In the genomic region with DNA sequence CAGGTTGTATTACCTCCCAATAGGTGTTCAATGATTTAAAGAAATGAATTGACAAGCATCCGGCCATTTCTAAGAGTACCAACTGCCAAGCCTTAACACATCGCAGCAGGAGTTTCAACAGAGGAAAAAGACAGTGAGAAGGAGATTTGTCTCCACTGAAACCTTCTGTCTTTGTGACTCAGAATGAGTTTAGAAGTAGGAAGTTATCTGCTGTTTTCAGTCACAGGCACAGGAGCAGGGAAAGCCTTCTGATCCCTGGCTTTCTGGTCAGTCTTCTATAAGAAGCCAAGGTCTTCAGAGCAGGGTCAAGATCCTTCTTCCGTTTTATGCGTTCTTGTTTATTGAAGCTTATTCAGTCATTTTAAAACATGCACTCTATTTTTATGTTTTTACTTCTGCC, we compare ENCODE assay signal across 18 cellular contexts.
"Had no signal": no experiment of that assay in that cellular context is flagged by ENCODE, and none has a peak within 500 bp of the region (broad histone marks: within the 10 kb centered on the region; RNA-seq: fewer than 3 reads in every experiment).

No MANE protein-coding gene starts in this region.

- H3K4me1 ChIP-seq: thyroid gland had no signal

- DNase-seq: activated T-cell treated with anti-CD3 and anti-CD28 coated beads, Interleukin-2, amount 50 U/mL, for 1 hour; effector memory CD8-positive, alpha-beta T cell; mammary epithelial cell; midbrain; natural killer cell; retina; stimulated activated CD4-positive, alpha-beta T cell treated with anti-CD3 and anti-CD28 coated beads, Interleukin-12 subunit alpha, Interleukin-12 subunit beta, amount 100 ng/mL, for 4 hours; stimulated activated CD4-positive, alpha-beta T cell treated with anti-CD3 and anti-CD28 coated beads, Interleukin-4, amount 100 ng/mL, for 4 hours; stimulated activated naive CD8-positive, alpha-beta T cell treated with anti-CD3 and anti-CD28 coated beads, Interleukin-15, Interleukin-2, amounts not matched to agents 100 U/mL and 50 U/mL, for 24 hours; T-helper 9 cell; thyroid gland had no signal

- ATAC-seq: activated naive CD4-positive, alpha-beta T cell treated with anti-CD3 and anti-CD28 coated beads, Interleukin-2, amount 50 U/mL, for 72 hours; effector memory CD8-positive, alpha-beta T cell; left lobe of liver; natural killer cell; stimulated activated naive CD8-positive, alpha-beta T cell treated with anti-CD3 and anti-CD28 coated beads, Interleukin-15, Interleukin-2, amounts not matched to agents 100 U/mL and 50 U/mL, for 24 hours; WTC11 had no signal

- H3K4me3 ChIP-seq: ascending aorta, esophagus muscularis mucosa, thyroid gland had no signal

- H3K9me3 ChIP-seq: ascending aorta, esophagus muscularis mucosa, thyroid gland had no signal

- H3K9me3 Mint-ChIP-seq: activated naive CD4-positive, alpha-beta T cell treated with anti-CD3 and anti-CD28 coated beads, Interleukin-2, amount 50 U/mL, for 72 hours; central memory CD8-positive, alpha-beta T cell; effector memory CD8-positive, alpha-beta T cell; natural killer cell; WTC11 had no signal

- H3K4me1 Mint-ChIP-seq: central memory CD8-positive, alpha-beta T cell; natural killer cell; WTC11 had no signal

- H3K27me3 ChIP-seq: ascending aorta, esophagus muscularis mucosa, thyroid gland had no signal

- H3K36me3 Mint-ChIP-seq: activated naive CD4-positive, alpha-beta T cell treated with anti-CD3 and anti-CD28 coated beads, Interleukin-2, amount 50 U/mL, for 72 hours; natural killer cell; WTC11 had no signal

- H3K27ac Mint-ChIP-seq: activated naive CD4-positive, alpha-beta T cell treated with anti-CD3 and anti-CD28 coated beads, Interleukin-2, amount 50 U/mL, for 72 hours; effector memory CD8-positive, alpha-beta T cell; natural killer cell; progenitor cell of endocrine pancreas; WTC11 had no signal

- H3K27me3 Mint-ChIP-seq: central memory CD8-positive, alpha-beta T cell; effector memory CD8-positive, alpha-beta T cell; progenitor cell of endocrine pancreas had no signal

- H3K27ac ChIP-seq: ascending aorta, thyroid gland had no signal

- H3K36me3 ChIP-seq: ascending aorta, esophagus muscularis mucosa, thyroid gland had no signal

- H3K4me3 Mint-ChIP-seq: central memory CD8-positive, alpha-beta T cell; effector memory CD8-positive, alpha-beta T cell; natural killer cell; WTC11 had no signal
